Comparison of ENCODE assay signal across 23 cellular contexts in genomic region chr11:73381589-73381988, GRCh38. TPM values are rescaled to one million over a fixed set of nuclear protein-coding genes. Genes with fewer than 3 reads are reported as not detected.
DNase-seq lines count a peak whose midpoint lies in the region; ATAC-seq and TF ChIP-seq lines count a peak whose summit lies in the region.
"Had no signal": no experiment of that assay in that cellular context is flagged by ENCODE, and none has a peak within 500 bp of the region (broad histone marks: within the 10 kb centered on the region; RNA-seq: fewer than 3 reads in every experiment).

No MANE protein-coding gene starts in this region.

- H4K20me1 ChIP-seq in OCI-LY7 (ENCODE audit: insufficient read depth, low read length), result peaks cover 20% of the 10 kb centered on the region

- DNase-seq in cardiac septum (ENCODE audit: low spot score) (peak; percentile 83), right atrium auricular region (ENCODE audit: low spot score) (no peak), OCI-LY7 (ENCODE audit: low spot score) (no peak), lower lobe of right lung (peak; percentile 69), prostate gland (ENCODE audit: low spot score) (no peak), H4 (ENCODE audit: low spot score) (no peak)
- DNase-seq in stimulated activated CD4-positive, alpha-beta T cell treated with anti-CD3 and anti-CD28 coated beads, Interleukin-4, amount 100 ng/mL, for 1 hour, result no peak
- no peak for DNase-seq in stimulated activated CD4-positive, alpha-beta T cell treated with anti-CD3 and anti-CD28 coated beads, Interleukin-4, amount 100 ng/mL, for 24 hours
- DNase-seq: activated effector memory CD4-positive, alpha-beta T cell treated with anti-CD3 and anti-CD28 coated beads, Interleukin-2, amount 50 U/mL, for 16 hours; amniotic stem cell; central memory CD4-positive, alpha-beta T cell; glutamatergic neuron; immature natural killer cell; naive thymus-derived CD4-positive, alpha-beta T cell; NCI-H1092; NCI-H2081 treated with DMSO at 0.1 percent for 48 hours; NCI-H510A; SHP77 treated with DMSO at 0.1 percent for 48 hours; thyroid gland had no signal

- H3K4me3 ChIP-seq in right atrium auricular region, result no peak overlapping the region
- no peak overlapping the region for H3K4me3 ChIP-seq in OCI-LY7 (ENCODE audit: low read depth, low read length, poor library complexity, severe bottlenecking)
- no peak overlapping the region for H3K4me3 ChIP-seq in lower lobe of right lung
- no peak overlapping the region for H3K4me3 ChIP-seq in prostate gland
- H3K4me3 ChIP-seq: esophagus muscularis mucosa, lung, thyroid gland had no signal

- no peak for ATAC-seq in lower lobe of right lung
- ATAC-seq: activated CD4-positive, alpha-beta T cell treated with anti-CD3 and anti-CD28 coated beads for 36 hours; naive thymus-derived CD4-positive, alpha-beta T cell; stimulated activated effector memory CD8-positive, alpha-beta T cell treated with anti-CD3 and anti-CD28 coated beads, Interleukin-12 subunit alpha, Interleukin-12 subunit beta, amount 100 ng/mL, for 72 hours had no signal

- BruUV-seq in OCI-LY7 (replicated peaks; lab: Mats Ljungman, UMichigan), result no TSS peak

- CTCF ChIA-PET in OCI-LY7 (lab: Charles Lee; ENCODE audit: unreplicated experiment), result no interaction called here

- no peaks in the 10 kb centered on the region for H3K9me2 ChIP-seq in OCI-LY7 (ENCODE audit: insufficient read depth, low read length)

- no peak overlapping the region for H2AFZ ChIP-seq in OCI-LY7 (ENCODE audit: low read length)

- H3K27ac ChIP-seq in right atrium auricular region (peak overlapping the region in 1 of 2 donors; percentile 41), OCI-LY7 (ENCODE audit: low read depth, low read length, poor library complexity, severe bottlenecking) (peak overlapping the region; percentile 79), lower lobe of right lung (peak overlapping the region; percentile 11), prostate gland (no peak overlapping the region)
- H3K27ac ChIP-seq: esophagus muscularis mucosa, thyroid gland had no signal

- intact Hi-C loops in cardiac septum (cut with DNase I), result no loop called here
- intact Hi-C loops in OCI-LY7 (cut with micrococcal nuclease; ENCODE audit: unreplicated experiment), result no loop called here
- intact Hi-C loops in lower lobe of right lung (cut with DNase I), result no loop called here
- intact Hi-C loops in prostate gland (cut with DNase I), result no loop called here

- H3K4me1 ChIP-seq in right atrium auricular region, result peaks cover 0 to 83% of the 10 kb centered on the region in 2 donors
- peaks cover 92% of the 10 kb centered on the region for H3K4me1 ChIP-seq in OCI-LY7 (ENCODE audit: insufficient read depth, low read length, poor library complexity, severe bottlenecking)
- H3K4me1 ChIP-seq in lower lobe of right lung, result peaks cover 90% of the 10 kb centered on the region
- H3K4me1 ChIP-seq in prostate gland (replicated peaks), result peaks cover 8% of the 10 kb centered on the region

- H3K9me3 ChIP-seq in right atrium auricular region, result no peaks in the 10 kb centered on the region
- H3K9me3 ChIP-seq in OCI-LY7 (ENCODE audit: low read length), result no peaks in the 10 kb centered on the region
- no peaks in the 10 kb centered on the region for H3K9me3 ChIP-seq in lower lobe of right lung
- no peaks in the 10 kb centered on the region for H3K9me3 ChIP-seq in prostate gland
- H3K9me3 ChIP-seq: esophagus muscularis mucosa, thyroid gland had no signal

- H3K4me2 ChIP-seq in OCI-LY7 (ENCODE audit: low read length), result peak overlapping the region; percentile 87

- TF ChIP-seq CTCF in right atrium auricular region (IDR thresholded peaks at IDR 0.05) (no peak), OCI-LY7 (conservative IDR thresholded peaks at IDR 0.05; ENCODE audit: low read length) (no peak), lower lobe of right lung (IDR thresholded peaks at IDR 0.05) (no peak), prostate gland (IDR thresholded peaks at IDR 0.05) (no peak)

- POLR2A ChIA-PET in OCI-LY7 (lab: Charles Lee), result interaction anchor here (2.5 kb wide), 1 partner anchor 16 kb away, joined by 6 read pairs; no protein-coding TSS in a partner anchor

- no peak for TF ChIP-seq POLR2A in prostate gland (IDR thresholded peaks at IDR 0.05)

- H3K36me3 ChIP-seq in right atrium auricular region, result no peaks in the 10 kb centered on the region
- peaks cover 13% of the 10 kb centered on the region; the same call in 1 of the 2 replicates for H3K36me3 ChIP-seq in OCI-LY7 (ENCODE audit: insufficient read depth, low read length)
- no peaks in the 10 kb centered on the region for H3K36me3 ChIP-seq in lower lobe of right lung
- no peaks in the 10 kb centered on the region for H3K36me3 ChIP-seq in prostate gland
- H3K36me3 ChIP-seq: esophagus muscularis mucosa, thyroid gland had no signal

- 86% methylated on average over 6 of the region's 6 CpGs for WGBS in prostate gland

- no peaks in the 10 kb centered on the region for H3K27me3 ChIP-seq in right atrium auricular region
- H3K27me3 ChIP-seq in lower lobe of right lung (ENCODE audit: low read depth), result no peaks in the 10 kb centered on the region
- no peaks in the 10 kb centered on the region for H3K27me3 ChIP-seq in prostate gland (replicated peaks; ENCODE audit: insufficient read depth)
- H3K27me3 ChIP-seq: esophagus muscularis mucosa, thyroid gland had no signal

- H3K79me2 ChIP-seq in OCI-LY7 (ENCODE audit: insufficient read depth, low read depth, low read length), result peaks cover 84% of the 10 kb centered on the region

RNA-seq across cellular contexts. Expression of gene RELT, which starts 5.4 kb away (rescaled TPM):
- total RNA-seq in cardiac septum, result 3.8 TPM
- total RNA-seq in right atrium auricular region, result 1 to 10 TPM; 2.0 to 7.0 TPM
- total RNA-seq in OCI-LY7 (2014; rRNA removed; shearing (Covaris generic)), result 16.6 and 21.5 TPM in 2 replicates
- 24.7 and 30.8 TPM in 2 replicates for total RNA-seq in OCI-LY7 (2022)
- total RNA-seq in lower lobe of right lung, result 15.4 TPM
- 10 to 100 TPM in 1 of 2 donors, under 1 TPM in 1; 0.96 to 10.3 TPM for total RNA-seq in prostate gland
- 2.1 and 2.2 TPM in 2 replicates for total RNA-seq in H4 (2014; rRNA removed; shearing (Covaris generic))

Comparison
In these comparisons a context has a peak if more than half of its experiments do, and no peak if none do; other contexts are left out.
1. DNase-seq: peak in cardiac septum (single experiment) and lower lobe of right lung (single experiment); none in right atrium auricular region (single experiment), OCI-LY7 (single experiment), stimulated activated CD4-positive, alpha-beta T cell treated with anti-CD3 and anti-CD28 coated beads, Interleukin-4, amount 100 ng/mL, for 1 hour (single experiment), prostate gland (single experiment), H4 (single experiment) and stimulated activated CD4-positive, alpha-beta T cell treated with anti-CD3 and anti-CD28 coated beads, Interleukin-4, amount 100 ng/mL, for 24 hours (single experiment).
2. H3K27ac ChIP-seq: peak in OCI-LY7 (single experiment) and lower lobe of right lung (single experiment); none in prostate gland (0 of 2).